Comparison of ENCODE assay signal across 25 cellular contexts in genomic region chr12:70443274-70443673, GRCh38.
DNase-seq lines count a peak whose midpoint lies in the region; ATAC-seq, FAIRE-seq and TF ChIP-seq lines count a peak whose summit lies in the region.
"Had no signal": no experiment of that assay in that cellular context is flagged by ENCODE, and none has a peak within 500 bp of the region (broad histone marks: within the 10 kb centered on the region; RNA-seq: fewer than 3 reads in every experiment).

No MANE protein-coding gene starts in this region.

- H3K9me3 ChIP-seq in RWPE2 (ENCODE audit: severe bottlenecking) = no peaks in the 10 kb centered on the region
- H3K9me3 ChIP-seq: HAP-1, sigmoid colon, upper lobe of right lung had no signal

- peaks cover 3% of the 10 kb centered on the region for H3K36me3 Mint-ChIP-seq in mesothelial cell of epicardium

- H3K4me1 ChIP-seq in RWPE2 (ENCODE audit: insufficient read depth, poor library complexity, severe bottlenecking) = no peaks in the 10 kb centered on the region
- H3K4me1 ChIP-seq: HAP-1, heart right ventricle, parathyroid adenoma, sigmoid colon, upper lobe of right lung had no signal

- TF ChIP-seq CTCF in AG10803 (conservative IDR thresholded peaks at IDR 0.05; ENCODE audit: low read length) (no peak), RWPE2 (IDR thresholded peaks at IDR 0.05; ENCODE audit: poor library complexity, severe bottlenecking) (no peak), fibroblast of pulmonary artery (IDR thresholded peaks at IDR 0.05; ENCODE audit: low read length, missing control alignments) (no peak), mesothelial cell of epicardium (IDR thresholded peaks at IDR 0.05; ENCODE audit: unreplicated experiment) (no peak)

- no peak overlapping the region for H3K27ac Mint-ChIP-seq in mesothelial cell of epicardium
- H3K27ac Mint-ChIP-seq: T-helper 2 cell treated with Interferon-gamma antibody and Interleukin-4, amounts not matched to agents 5 μg/mL and 100 μg/mL, for 36 hours had no signal

- peak; percentile 5 for DNase-seq in AG10803 (ENCODE audit: low read depth)
- peak; percentile 11 for DNase-seq in HT1080 (ENCODE audit: low read depth)
- no peak for DNase-seq in RWPE2 (ENCODE audit: low spot score)
- peak; percentile 44 for DNase-seq in fibroblast of pulmonary artery (ENCODE audit: low read depth)
- no peak for DNase-seq in NCI-H146 (lab: John Stamatoyannopoulos, UW)
- no peak for DNase-seq in mesothelial cell of epicardium (ENCODE audit: low spot score in 2 of 2, unreplicated experiment in 2 of 2)
- no peak for DNase-seq in DMS79 (lab: John Stamatoyannopoulos, UW)
- no peak for DNase-seq in urothelium cell line (ENCODE audit: low spot score)
- DNase-seq: ACHN; activated CD8-positive, alpha-beta memory T cell treated with anti-CD3 and anti-CD28 coated beads, Interleukin-2, amount 50 U/mL, for 48 hours; activated effector memory CD4-positive, alpha-beta T cell treated with Interleukin-2 at 50 U/mL for 16 hours; C1 segment of cervical spinal cord; cortex of kidney; heart right ventricle; Kasumi-1; NCI-H1105 treated with DMSO at 0.1 percent for 48 hours; NCI-H510A treated with DMSO at 0.1 percent for 48 hours; RPMI8226; sigmoid colon; upper lobe of right lung had no signal

- H3K27ac ChIP-seq in RWPE2 (ENCODE audit: poor library complexity, severe bottlenecking) = no peak overlapping the region
- H3K27ac ChIP-seq: heart right ventricle, parathyroid adenoma, sigmoid colon, upper lobe of right lung had no signal

- H3K4me3 Mint-ChIP-seq in mesothelial cell of epicardium = no peak overlapping the region
- H3K4me3 Mint-ChIP-seq: T-helper 2 cell treated with Interferon-gamma antibody and Interleukin-4, amounts not matched to agents 5 μg/mL and 100 μg/mL, for 36 hours had no signal

- no peaks in the 10 kb centered on the region for H3K27me3 ChIP-seq in RWPE2 (ENCODE audit: insufficient read depth, poor library complexity, severe bottlenecking)
- H3K27me3 ChIP-seq: heart right ventricle, sigmoid colon, upper lobe of right lung had no signal

- FAIRE-seq in urothelium cell line (lab: Jason Lieb, UNC) = no peak
- FAIRE-seq: endometrium had no signal

- peaks cover 18% of the 10 kb centered on the region for H3K9me3 Mint-ChIP-seq in mesothelial cell of epicardium
- H3K9me3 Mint-ChIP-seq: T-helper 2 cell treated with Interferon-gamma antibody and Interleukin-4, amounts not matched to agents 5 μg/mL and 100 μg/mL, for 36 hours had no signal

- H3K27me3 Mint-ChIP-seq in mesothelial cell of epicardium (ENCODE audit: low read depth) = no peaks in the 10 kb centered on the region

- H3K4me1 Mint-ChIP-seq in mesothelial cell of epicardium = peaks cover 5% of the 10 kb centered on the region

- H3K36me3 ChIP-seq in RWPE2 (ENCODE audit: low read depth) = no peaks in the 10 kb centered on the region
- H3K36me3 ChIP-seq: HAP-1, heart right ventricle, sigmoid colon, upper lobe of right lung had no signal

- H3K4me3 ChIP-seq in AG10803 (ENCODE audit: low read length) (no peak overlapping the region), RWPE2 (ENCODE audit: severe bottlenecking) (no peak overlapping the region), fibroblast of pulmonary artery (replicated peaks; ENCODE audit: low read depth, low read length) (no peak overlapping the region)
- H3K4me3 ChIP-seq: HAP-1, heart right ventricle, sigmoid colon, upper lobe of right lung had no signal

- ATAC-seq in RWPE2 (ENCODE audit: low read depth) = peak; percentile 65; the same call in 2 of the 3 replicates
- ATAC-seq: heart right ventricle, SK-N-SH treated with all-trans-retinoic acid at 6 μM for 48 hours, upper lobe of right lung had no signal

Comparison
In these comparisons a context has a peak if more than half of its experiments do, and no peak if none do; other contexts are left out.
1. DNase-seq: peak in AG10803 (single experiment), HT1080 (single experiment) and fibroblast of pulmonary artery (single experiment); none in RWPE2 (single experiment), NCI-H146 (single experiment), mesothelial cell of epicardium (0 of 2), DMS79 (single experiment) and urothelium cell line (single experiment).